Comparison of ENCODE assay signal across 1 cellular context in genomic region chr10:43606323-43607198, GRCh38.
TF ChIP-seq lines count a peak whose summit lies in the region.

Gene ZNF485, plus strand, starts transcription at chr10:43606438. Its CDS starts 613 bp downstream, at chr10:43607051.

TF ChIP-seq in K562, 482 proteins besides CTCF, POLR2A, EP300 and RAD21 (continued from another document and continues in another):
- TF ChIP-seq ZNF318 (IDR thresholded peaks at IDR 0.05; ENCODE audit: borderline replicate concordance in 1 of 2, low read depth in 1 of 2) (no peak), MECOM (CRISPR knock-in tag; IDR thresholded peaks at IDR 0.05) (no peak), LCOR (CRISPR knock-in tag; IDR thresholded peaks at IDR 0.05) (peak; percentile 57; the same call in 1 of the 2 replicates), YY1 (IDR thresholded peaks at IDR 0.05; ENCODE audit: borderline replicate concordance in 1 of 3, control insufficient read depth in 1 of 3, extremely low read depth in 1 of 3, insufficient read depth in 3 of 3, insufficient read length in 1 of 3, insufficient replicate concordance in 2 of 3, low read depth in 1 of 3, low read length in 2 of 3) (peak in 1 of 3 experiments; percentile 28), ZNF431 (CRISPR knock-in tag; IDR thresholded peaks at IDR 0.05) (0 out of 2 replicates have a peak, but pooled peaks have one; percentile 36), TGIF2 (CRISPR knock-in tag; IDR thresholded peaks at IDR 0.05) (no peak), PPARD (CRISPR knock-in tag; IDR thresholded peaks at IDR 0.05) (no peak), RUNX1 (IDR thresholded peaks at IDR 0.05; ENCODE audit: low read depth) (no peak), ZKSCAN8 (CRISPR knock-in tag; IDR thresholded peaks at IDR 0.05) (no peak), NCOA1 (IDR thresholded peaks at IDR 0.05; ENCODE audit: low read depth) (peak; percentile 12; the same call in 1 of the 2 replicates), HMGXB4 (CRISPR knock-in tag; IDR thresholded peaks at IDR 0.05) (0 out of 2 replicates have a peak, but pooled peaks have one; percentile 63), ZBTB33 (CRISPR knock-in tag; IDR thresholded peaks at IDR 0.05) (no peak), USF1 (CRISPR knock-in tag; IDR thresholded peaks at IDR 0.05) (peak; percentile 66), FOS (IDR thresholded peaks at IDR 0.05; ENCODE audit: extremely low read depth, insufficient read length) (no peak), RBM25 (IDR thresholded peaks at IDR 0.05; ENCODE audit: low read depth, low read length, severe bottlenecking) (no peak), THAP7 (CRISPR knock-in tag; IDR thresholded peaks at IDR 0.05) (no peak), EZH2 (IDR thresholded peaks at IDR 0.05; ENCODE audit: borderline replicate concordance, low read depth, low read length) (no peak), JUND (IDR thresholded peaks at IDR 0.05; ENCODE audit: borderline replicate concordance, low read depth, low read length) (0 out of 2 replicates have a peak, but pooled peaks have one; percentile 2), JUND (tag; IDR thresholded peaks at IDR 0.05; ENCODE audit: borderline replicate concordance, low read depth, low read length) (no peak; the same call in 2 of the 3 replicates), ZNF699 (CRISPR knock-in tag; IDR thresholded peaks at IDR 0.05; ENCODE audit: insufficient replicate concordance) (no peak), RBM34 (IDR thresholded peaks at IDR 0.05; ENCODE audit: borderline replicate concordance, insufficient read depth, low read length) (no peak), TCF7 (IDR thresholded peaks at IDR 0.05; ENCODE audit: borderline replicate concordance) (no peak), NR2C1 (IDR thresholded peaks at IDR 0.05) (peak; percentile 90), NR2C1 (tag; IDR thresholded peaks at IDR 0.05) (peak; percentile 96), CEBPZ (IDR thresholded peaks at IDR 0.05; ENCODE audit: borderline replicate concordance, low read depth, low read length) (no peak), GTF2A2 (tag; IDR thresholded peaks at IDR 0.05) (no peak), BRD9 (IDR thresholded peaks at IDR 0.05; ENCODE audit: low read depth, partially characterized antibody) (no peak), CREM (IDR thresholded peaks at IDR 0.05; ENCODE audit: low read depth) (peak; percentile 56; the same call in 1 of the 2 replicates), SLC30A9 (CRISPR knock-in tag; IDR thresholded peaks at IDR 0.05) (no peak), ZNF589 (CRISPR knock-in tag; IDR thresholded peaks at IDR 0.05; ENCODE audit: low read depth) (no peak), RNF219 (CRISPR knock-in tag; IDR thresholded peaks at IDR 0.05) (no peak), BACH1 (tag; IDR thresholded peaks at IDR 0.05) (no peak), CBX3 (IDR thresholded peaks at IDR 0.05; ENCODE audit: borderline replicate concordance in 1 of 2, low read length in 2 of 2) (peak in 1 of 2 experiments; percentile 39; a peak in 1 of 3 replicates), ZNF695 (CRISPR knock-in tag; IDR thresholded peaks at IDR 0.05) (no peak), POLR2G (IDR thresholded peaks at IDR 0.05; ENCODE audit: low read depth, low read length) (peak; percentile 96), HMG20B (CRISPR knock-in tag; IDR thresholded peaks at IDR 0.05) (no peak), PBX2 (CRISPR knock-in tag; IDR thresholded peaks at IDR 0.05; ENCODE audit: low read depth) (no peak), PBX2 (tag; conservative IDR thresholded peaks at IDR 0.05; ENCODE audit: low read depth) (no peak)
